2 cellular contexts compared by ENCODE assay signal in genomic region chr3:127083778-127084355, GRCh38.
TF ChIP-seq lines count a peak whose summit lies in the region.

No MANE protein-coding gene starts in this region.

TF ChIP-seq in SK-N-SH treated with all-trans-retinoic acid at 6 μM for 48 hours, 23 proteins besides CTCF, POLR2A, EP300 and RAD21:
- no peak for TF ChIP-seq TSHZ2 (CRISPR knock-in tag; IDR thresholded peaks at IDR 0.05)
- TF ChIP-seq ZFP3 (CRISPR knock-in tag; IDR thresholded peaks at IDR 0.05), result no peak
- TF ChIP-seq ZC3H10 (CRISPR knock-in tag; IDR thresholded peaks at IDR 0.05), result no peak
- no peak for TF ChIP-seq ESRRG (CRISPR knock-in tag; IDR thresholded peaks at IDR 0.05)
- TF ChIP-seq SNAI2 (CRISPR knock-in tag; IDR thresholded peaks at IDR 0.05), result no peak
- no peak for TF ChIP-seq ARNTL (CRISPR knock-in tag; IDR thresholded peaks at IDR 0.05; ENCODE audit: borderline replicate concordance, low read depth)
- no peak for TF ChIP-seq CREB5 (CRISPR knock-in tag; IDR thresholded peaks at IDR 0.05; ENCODE audit: low read depth)

TF ChIP-seq in SK-N-SH, 30 proteins besides CTCF, POLR2A, EP300 and RAD21 (continued from another document):
- TF ChIP-seq ZBTB33 (IDR thresholded peaks at IDR 0.05; ENCODE audit: borderline replicate concordance, low read depth), result no peak
- TF ChIP-seq PBX3 (IDR thresholded peaks at IDR 0.05), result no peak
- no peak for TF ChIP-seq GABPA (IDR thresholded peaks at IDR 0.05; ENCODE audit: low read depth)
- TF ChIP-seq CHD2 (IDR thresholded peaks at IDR 0.05; ENCODE audit: low read length, partially characterized antibody), result no peak
- TF ChIP-seq RFX5 (IDR thresholded peaks at IDR 0.05; ENCODE audit: low read length), result no peak
TF ChIP-seq in SK-N-SH: peak in this region for 0.
